12 cellular contexts compared by ENCODE assay signal in genomic region chr19:29624489-29625210, GRCh38. TPM values are rescaled to one million over a fixed set of nuclear protein-coding genes. Genes with fewer than 3 reads are reported as not detected.
DNase-seq lines count a peak whose midpoint lies in the region; ATAC-seq and TF ChIP-seq lines count a peak whose summit lies in the region.
"Had no signal": no experiment of that assay in that cellular context is flagged by ENCODE, and none has a peak within 500 bp of the region (broad histone marks: within the 10 kb centered on the region; RNA-seq: fewer than 3 reads in every experiment).

No MANE protein-coding gene starts in this region.

- no peak overlapping the region for H3K18ac ChIP-seq in mesenchymal stem cell (ENCODE audit: low read depth in 1 of 2, low read length in 2 of 2)

- CTCF ChIA-PET in activated CD8-positive, alpha-beta T cell treated with anti-CD3 and anti-CD28 coated beads for 36 hours (lab: Charles Lee) = interaction anchor here (1.0 to 10.6 kb wide), 8 partner anchors 15 to 92 kb away, joined by 3 to 115 read pairs (median 4); partner anchors contain the start of gene POP4

- H3K4ac ChIP-seq in mesenchymal stem cell (ENCODE audit: low read depth in 1 of 2, low read length in 2 of 2) = no peak overlapping the region

- no peaks in the 10 kb centered on the region for H4K20me1 ChIP-seq in BLaER1 treated with 17β-estradiol and CSF1 and Interleukin-3, amounts not matched to agents 10 nM and 100 nM

- peaks cover 55 to 89% (median 69%) of the 10 kb centered on the region in 10 experiments for H3K4me1 ChIP-seq in BLaER1 treated with 17β-estradiol and CSF1 and Interleukin-3, amounts not matched to agents 10 nM and 100 nM
- H3K4me1 ChIP-seq in mesenchymal stem cell (ENCODE audit: control insufficient read depth, insufficient read depth, low read depth, low read length) (peaks cover 9% of the 10 kb centered on the region), right atrium auricular region (no peaks in the 10 kb centered on the region)

- ATAC-seq in activated CD8-positive, alpha-beta T cell treated with anti-CD3 and anti-CD28 coated beads for 36 hours = no peak
- no peak for ATAC-seq in stimulated activated naive B cell treated with anti-CD40 and anti-IgM and Interleukin-4, amounts not matched to agents 10 μg/mL and 1 μg/mL and 100 μg/mL, for 72 hours (replicated peaks)

- peak; percentile 16 for TF ChIP-seq CTCF in activated CD8-positive, alpha-beta T cell treated with anti-CD3 and anti-CD28 coated beads for 36 hours (IDR thresholded peaks at IDR 0.05)
- TF ChIP-seq CTCF in right atrium auricular region (IDR thresholded peaks at IDR 0.05) = no peak

- no peaks in the 10 kb centered on the region for H3K27me3 ChIP-seq in BLaER1 treated with 17β-estradiol and CSF1 and Interleukin-3, amounts not matched to agents 10 nM and 100 nM
- H3K27me3 ChIP-seq in mesenchymal stem cell (ENCODE audit: control insufficient read depth in 1 of 2, insufficient read depth in 1 of 2, low read length in 2 of 2) = peaks cover 4 to 12% of the 10 kb centered on the region in 2 experiments
- H3K27me3 ChIP-seq in right atrium auricular region = no peaks in the 10 kb centered on the region

- no peaks in the 10 kb centered on the region for H3K9me3 Mint-ChIP-seq in activated CD8-positive, alpha-beta T cell treated with anti-CD3 and anti-CD28 coated beads for 36 hours
- no peaks in the 10 kb centered on the region for H3K9me3 Mint-ChIP-seq in stimulated activated naive B cell treated with anti-CD40 and anti-IgM and Interleukin-4, amounts not matched to agents 10 μg/mL and 1 μg/mL and 100 μg/mL, for 72 hours

- H2BK15ac ChIP-seq in mesenchymal stem cell (ENCODE audit: low read depth, poor library complexity, severe bottlenecking) = no peak overlapping the region

- peak; percentile 7 for DNase-seq in EH (ENCODE audit: low read depth)
- DNase-seq in activated CD8-positive, alpha-beta T cell treated with anti-CD3 and anti-CD28 coated beads for 36 hours = no peak
- DNase-seq in mesenchymal stem cell = no peak
- no peak for DNase-seq in right atrium auricular region (ENCODE audit: low spot score)
- no peak for DNase-seq in ureter (ENCODE audit: low spot score)
- no peak for DNase-seq in stimulated activated naive B cell treated with anti-CD40 and anti-IgM and Interleukin-4, amounts not matched to agents 10 μg/mL and 1 μg/mL and 100 μg/mL, for 72 hours
- DNase-seq: activated CD4-positive, alpha-beta T cell treated with anti-CD3 and anti-CD28 coated beads for 48 hours; cortex of kidney; Kasumi-1; NCI-H2081 had no signal

- no peak overlapping the region for H2AFZ ChIP-seq in mesenchymal stem cell (ENCODE audit: low read depth, low read length)

- H3K4me1 Mint-ChIP-seq in activated CD8-positive, alpha-beta T cell treated with anti-CD3 and anti-CD28 coated beads for 36 hours (ENCODE audit: low read depth) = peaks cover 53% of the 10 kb centered on the region
- H3K4me1 Mint-ChIP-seq in stimulated activated naive B cell treated with anti-CD40 and anti-IgM and Interleukin-4, amounts not matched to agents 10 μg/mL and 1 μg/mL and 100 μg/mL, for 72 hours = peaks cover 21 to 26% of the 10 kb centered on the region in 2 donors

- no peak overlapping the region for H3K23ac ChIP-seq in mesenchymal stem cell (ENCODE audit: low read length in 2 of 2)

- peak overlapping the region; percentile 73 for H3K4me3 Mint-ChIP-seq in activated CD8-positive, alpha-beta T cell treated with anti-CD3 and anti-CD28 coated beads for 36 hours
- H3K4me3 Mint-ChIP-seq in stimulated activated naive B cell treated with anti-CD40 and anti-IgM and Interleukin-4, amounts not matched to agents 10 μg/mL and 1 μg/mL and 100 μg/mL, for 72 hours = no peak overlapping the region

- H4K91ac ChIP-seq in mesenchymal stem cell (ENCODE audit: low read length) = no peak overlapping the region

- H3K4me3 ChIP-seq in BLaER1 treated with 17β-estradiol and CSF1 and Interleukin-3, amounts not matched to agents 10 nM and 100 nM = peak overlapping the region in 3 of 10 experiments; percentile 37 to 62 (median 51); a peak in 6 of 20 replicates
- H3K4me3 ChIP-seq in mesenchymal stem cell (ENCODE audit: insufficient read depth in 1 of 2, low read depth in 1 of 2, low read length in 2 of 2) (no peak overlapping the region), right atrium auricular region (no peak overlapping the region)
- H3K4me3 ChIP-seq: mucosa of descending colon had no signal

- H3K27me3 Mint-ChIP-seq in activated CD8-positive, alpha-beta T cell treated with anti-CD3 and anti-CD28 coated beads for 36 hours = no peaks in the 10 kb centered on the region
- H3K27me3 Mint-ChIP-seq in stimulated activated naive B cell treated with anti-CD40 and anti-IgM and Interleukin-4, amounts not matched to agents 10 μg/mL and 1 μg/mL and 100 μg/mL, for 72 hours = peaks cover 13 to 20% of the 10 kb centered on the region in 2 donors

- intact Hi-C loops in activated CD8-positive, alpha-beta T cell treated with anti-CD3 and anti-CD28 coated beads for 36 hours (cut with micrococcal nuclease) = loop anchor here (5.0 kb wide), 1 partner anchor 43 kb away; the partner anchor contains the start of gene PLEKHF1

- H2AK5ac ChIP-seq in mesenchymal stem cell (ENCODE audit: low read length, severe bottlenecking) = no peak overlapping the region

- H3K27ac Mint-ChIP-seq in activated CD8-positive, alpha-beta T cell treated with anti-CD3 and anti-CD28 coated beads for 36 hours = peak overlapping the region; percentile 86
- H3K27ac Mint-ChIP-seq in stimulated activated naive B cell treated with anti-CD40 and anti-IgM and Interleukin-4, amounts not matched to agents 10 μg/mL and 1 μg/mL and 100 μg/mL, for 72 hours = no peak overlapping the region

- no peaks in the 10 kb centered on the region for H3K9me3 ChIP-seq in BLaER1 treated with 17β-estradiol and CSF1 and Interleukin-3, amounts not matched to agents 10 nM and 100 nM (replicated peaks in 1 of 11)
- H3K9me3 ChIP-seq in mesenchymal stem cell (ENCODE audit: control insufficient read depth, low read length) (no peaks in the 10 kb centered on the region), right atrium auricular region (no peaks in the 10 kb centered on the region)
- H3K9me3 ChIP-seq: mucosa of descending colon had no signal

- peak overlapping the region in 8 of 11 experiments; percentile 21 to 76 (median 61); a peak in 9 of 22 replicates for H3K27ac ChIP-seq in BLaER1 treated with 17β-estradiol and CSF1 and Interleukin-3, amounts not matched to agents 10 nM and 100 nM
- no peak overlapping the region for H3K27ac ChIP-seq in mesenchymal stem cell (ENCODE audit: low read length, poor library complexity, severe bottlenecking)
- H3K27ac ChIP-seq in right atrium auricular region = no peak overlapping the region

- no peaks in the 10 kb centered on the region for H3K36me3 ChIP-seq in BLaER1 treated with 17β-estradiol and CSF1 and Interleukin-3, amounts not matched to agents 10 nM and 100 nM
- H3K36me3 ChIP-seq in mesenchymal stem cell (ENCODE audit: control insufficient read depth in 1 of 2, insufficient read depth in 2 of 2, low read depth in 1 of 2, low read length in 2 of 2) = no peaks in the 10 kb centered on the region
- no peaks in the 10 kb centered on the region for H3K36me3 ChIP-seq in right atrium auricular region

- no peak overlapping the region for H2BK5ac ChIP-seq in mesenchymal stem cell (ENCODE audit: low read depth, low read length, poor library complexity, severe bottlenecking)

- POLR2A ChIA-PET in activated CD8-positive, alpha-beta T cell treated with anti-CD3 and anti-CD28 coated beads for 36 hours (lab: Charles Lee) = interaction anchor here (0.9 to 3.9 kb wide), 4 partner anchors 18 to 97 kb away, joined by 3 to 28 read pairs (median 12); partner anchors contain the start of gene POP4

- H3K9ac ChIP-seq in BLaER1 treated with 17β-estradiol and CSF1 and Interleukin-3, amounts not matched to agents 10 nM and 100 nM = peak overlapping the region in 4 of 11 experiments; percentile 38 to 63 (median 58); a peak in 5 of 22 replicates
- H3K9ac ChIP-seq in mesenchymal stem cell (ENCODE audit: low read length) = no peak overlapping the region

- H3K36me3 Mint-ChIP-seq in activated CD8-positive, alpha-beta T cell treated with anti-CD3 and anti-CD28 coated beads for 36 hours (ENCODE audit: low read depth) = no peaks in the 10 kb centered on the region
- H3K36me3 Mint-ChIP-seq in stimulated activated naive B cell treated with anti-CD40 and anti-IgM and Interleukin-4, amounts not matched to agents 10 μg/mL and 1 μg/mL and 100 μg/mL, for 72 hours = no peaks in the 10 kb centered on the region

- H3K14ac ChIP-seq in mesenchymal stem cell (ENCODE audit: low read length in 2 of 2) = no peak overlapping the region

- no peaks in the 10 kb centered on the region for H3K79me1 ChIP-seq in mesenchymal stem cell (replicated peaks; ENCODE audit: low read length, poor library complexity, severe bottlenecking)

- H3K4me2 ChIP-seq in BLaER1 treated with 17β-estradiol and CSF1 and Interleukin-3, amounts not matched to agents 10 nM and 100 nM = peak overlapping the region; percentile 69 to 92 (median 87)
- no peak overlapping the region for H3K4me2 ChIP-seq in mesenchymal stem cell (ENCODE audit: low read length, poor library complexity, severe bottlenecking)

- peak overlapping the region; percentile 45 for H4K8ac ChIP-seq in mesenchymal stem cell (ENCODE audit: low read length)

- no peak overlapping the region for H2BK120ac ChIP-seq in mesenchymal stem cell (ENCODE audit: low read depth, low read length)

- H2BK12ac ChIP-seq in mesenchymal stem cell (ENCODE audit: low read length in 2 of 2) = no peak overlapping the region

- WGBS in mesenchymal stem cell = 82% methylated on average over 4 of the region's 6 CpGs

RNA-seq across cellular contexts. Expression of gene POP4, which starts 18.6 kb away (rescaled TPM):
- 10 to 100 TPM; 84.7 to 89.5 TPM for total RNA-seq in activated CD8-positive, alpha-beta T cell treated with anti-CD3 and anti-CD28 coated beads for 36 hours
- 86.9 TPM for polyA plus RNA-seq in mesenchymal stem cell (2013, experiment 1 of 2)
- polyA plus RNA-seq in mesenchymal stem cell (2013, experiment 2 of 2) = 84.8 TPM
- total RNA-seq in right atrium auricular region (10 to 100 TPM; 36.3 to 40.8 TPM), ureter (61.5 TPM)

RNA-seq across cellular contexts. Expression of gene PLEKHF1, which starts 40.6 kb away (rescaled TPM):
- 10 to 100 TPM; 30.4 to 31.7 TPM for total RNA-seq in activated CD8-positive, alpha-beta T cell treated with anti-CD3 and anti-CD28 coated beads for 36 hours
- 3.8 TPM for polyA plus RNA-seq in mesenchymal stem cell (2013, experiment 1 of 2)
- 3.8 TPM for polyA plus RNA-seq in mesenchymal stem cell (2013, experiment 2 of 2)
- total RNA-seq in right atrium auricular region (10 to 100 TPM; 32.4 to 86.3 TPM), ureter (27.1 TPM)

Comparison
In these comparisons a context has a peak if more than half of its experiments do, and no peak if none do; other contexts are left out.
1. H3K27ac ChIP-seq: peak in BLaER1 treated with 17β-estradiol and CSF1 and Interleukin-3, amounts not matched to agents 10 nM and 100 nM (8 of 11); none in mesenchymal stem cell (single experiment) and right atrium auricular region (0 of 2).